Comparison of ENCODE assay signal across 22 cellular contexts in genomic region chr7:122535086-122535485, GRCh38.
"Had no signal": no experiment of that assay in that cellular context is flagged by ENCODE, and none has a peak within 500 bp of the region (broad histone marks: within the 10 kb centered on the region; RNA-seq: fewer than 3 reads in every experiment).

No MANE protein-coding gene starts in this region.

- ATAC-seq: esophagus mucosa; gastroesophageal sphincter; left cardiac atrium; lower lobe of right lung; pancreas; sciatic nerve; stimulated activated naive B cell treated with anti-CD40 and anti-IgM and Interleukin-4, amounts not matched to agents 10 μg/mL and 1 μg/mL and 100 μg/mL, for 72 hours; stimulated activated naive CD8-positive, alpha-beta T cell treated with anti-CD3 and anti-CD28 coated beads, Interleukin-15, amount 100 ng/mL, for 72 hours had no signal

- DNase-seq: effector CD4-positive, alpha-beta T cell; endodermal cell; glutamatergic neuron; left cardiac atrium; left ventricle myocardium inferior; lower lobe of right lung; mesenchymal stem cell; midbrain; naive B cell; occipital lobe; pancreas; stimulated activated CD4-positive, alpha-beta T cell treated with anti-CD3 and anti-CD28 coated beads, Interleukin-2, amount 100 ng/mL, for 24 hours; stimulated activated CD4-positive, alpha-beta T cell treated with anti-CD3 and anti-CD28 coated beads, Interleukin-4, amount 100 ng/mL, for 4 hours; stimulated activated naive B cell treated with anti-CD40 and anti-IgM and Interleukin-4, amounts not matched to agents 10 μg/mL and 1 μg/mL and 100 μg/mL, for 72 hours; stimulated activated naive CD8-positive, alpha-beta T cell treated with anti-CD3 and anti-CD28 coated beads, Interleukin-15, amount 100 ng/mL, for 72 hours; testis had no signal

- H3K4me1 ChIP-seq: gastroesophageal sphincter, left ventricle myocardium inferior, lower lobe of right lung, pancreas, testis, tibial nerve had no signal

- H3K9me3 ChIP-seq: gastroesophageal sphincter, left ventricle myocardium inferior, lower lobe of right lung, pancreas, testis, tibial nerve had no signal

- H3K4me3 ChIP-seq: coronary artery, gastroesophageal sphincter, left ventricle myocardium inferior, lower lobe of right lung, pancreas, skin epidermis, testis, tibial nerve had no signal

- H3K27me3 ChIP-seq: gastroesophageal sphincter, pancreas, testis, tibial nerve had no signal

- H3K36me3 ChIP-seq: gastroesophageal sphincter, left ventricle myocardium inferior, lower lobe of right lung, pancreas, tibial nerve had no signal

- H3K27ac ChIP-seq: coronary artery, gastroesophageal sphincter, left ventricle myocardium inferior, lower lobe of right lung, pancreas, skin epidermis, testis, tibial nerve had no signal
